ENCODE assay signal across 8 cellular contexts in the genomic region with DNA sequence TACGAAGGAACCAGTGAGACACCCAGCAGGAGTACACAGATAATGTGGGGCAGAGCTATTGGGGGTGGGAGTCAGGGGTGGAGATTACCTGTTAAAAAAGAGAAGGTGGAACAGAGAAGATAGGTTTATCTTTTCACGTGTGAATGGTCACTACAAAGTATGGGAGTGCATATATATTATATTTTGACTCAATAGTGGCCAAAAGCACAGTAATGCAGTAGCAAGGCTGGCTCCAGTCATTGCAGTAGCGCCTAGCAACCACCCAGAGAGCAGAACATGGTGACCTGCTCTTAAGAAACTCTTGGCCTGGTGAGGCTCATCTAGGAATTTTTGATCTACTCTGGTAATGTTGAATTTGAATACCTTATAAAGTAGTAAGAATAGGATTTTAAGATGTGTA. TPM values are rescaled to one million over a fixed set of nuclear protein-coding genes. Genes with fewer than 3 reads are reported as not detected.
DNase-seq lines count a peak whose midpoint lies in the region; ATAC-seq and TF ChIP-seq lines count a peak whose summit lies in the region.

No MANE protein-coding gene starts in this region.

- H3K4me1 Mint-ChIP-seq in activated B cell treated with CpG ODN at 0.5 μM for 24 hours, result peaks cover 20% of the 10 kb centered on the region

- peaks cover 7% of the 10 kb centered on the region for H3K36me3 ChIP-seq in right atrium auricular region
- H3K36me3 ChIP-seq in stomach smooth muscle (ENCODE audit: control insufficient read depth in 2 of 2, insufficient read depth in 2 of 2, low read length in 2 of 2), result peaks cover 0 to 4% of the 10 kb centered on the region in 2 donors

- H3K9me3 ChIP-seq in right atrium auricular region (no peaks in the 10 kb centered on the region), iPS-18c (ENCODE audit: control insufficient read depth, insufficient read depth, low read length) (no peaks in the 10 kb centered on the region), stomach smooth muscle (ENCODE audit: control insufficient read depth in 2 of 2, low read length in 2 of 2) (no peaks in the 10 kb centered on the region)

- H3K27ac Mint-ChIP-seq in activated B cell treated with CpG ODN at 0.5 μM for 24 hours, result no peak overlapping the region

- peak overlapping the region in 1 of 2 donors; percentile 76 for H3K9ac ChIP-seq in stomach smooth muscle (ENCODE audit: low read length in 2 of 2)

- H3K4me1 ChIP-seq in right atrium auricular region (peaks cover 0 to 11% of the 10 kb centered on the region in 2 donors), stomach smooth muscle (ENCODE audit: control insufficient read depth, insufficient read depth, low read length) (peaks cover 11% of the 10 kb centered on the region)

- ATAC-seq in Right ventricle myocardium inferior (no peak), activated B cell treated with CpG ODN at 0.5 μM for 24 hours (ENCODE audit: low read depth) (no peak), HG03439 (IDR thresholded peaks at IDR 0.05; ENCODE audit: unreplicated experiment) (no peak), GM21515 (IDR thresholded peaks at IDR 0.05; ENCODE audit: unreplicated experiment) (no peak)

- H3K4me3 ChIP-seq in right atrium auricular region (peak overlapping the region; percentile 60 to 80), iPS-18c (ENCODE audit: insufficient read depth, low read depth, low read length) (peak overlapping the region; percentile 92), stomach smooth muscle (ENCODE audit: low read length in 2 of 2) (peak overlapping the region; percentile 86 to 93)

- H3K36me3 Mint-ChIP-seq in activated B cell treated with CpG ODN at 0.5 μM for 24 hours (ENCODE audit: low read depth), result peaks cover 21% of the 10 kb centered on the region

- peak overlapping the region; percentile 93 for H3K4me3 Mint-ChIP-seq in activated B cell treated with CpG ODN at 0.5 μM for 24 hours

- DNase-seq in right atrium auricular region (ENCODE audit: low spot score) (no peak), Right ventricle myocardium inferior (ENCODE audit: missing footprints) (no peak), activated B cell treated with CpG ODN at 0.5 μM for 24 hours (no peak), T1000 (lab: John Stamatoyannopoulos, UW) (no peak)

- peaks cover 7% of the 10 kb centered on the region for H3K9me3 Mint-ChIP-seq in activated B cell treated with CpG ODN at 0.5 μM for 24 hours

- CTCF ChIA-PET in activated B cell treated with CpG ODN at 0.5 μM for 24 hours (lab: Charles Lee), result no interaction called here

- intact Hi-C loops in Right ventricle myocardium inferior (cut with DNase I) (loop anchor here (10.0 kb wide), 2 partner anchors 57 to 63 kb away; no protein-coding TSS in a partner anchor), activated B cell treated with CpG ODN at 0.5 μM for 24 hours (cut with micrococcal nuclease) (loop anchor here (2.0 to 5.0 kb wide), 4 partner anchors 31 to 1495 kb away; partner anchors contain the start of genes OSBPL1A and RBBP8)

- TF ChIP-seq CTCF in right atrium auricular region (IDR thresholded peaks at IDR 0.05) (no peak), activated B cell treated with CpG ODN at 0.5 μM for 24 hours (IDR thresholded peaks at IDR 0.05) (no peak)

- peaks cover 18% of the 10 kb centered on the region for H3K27me3 Mint-ChIP-seq in activated B cell treated with CpG ODN at 0.5 μM for 24 hours

- H3K27ac ChIP-seq in right atrium auricular region, result no peak overlapping the region
- no peak overlapping the region for H3K27ac ChIP-seq in stomach smooth muscle (ENCODE audit: low read length)

- POLR2A ChIA-PET in activated B cell treated with CpG ODN at 0.5 μM for 24 hours (lab: Charles Lee), result interaction anchor here (1.5 kb wide), 2 partner anchors 30 to 250 kb away, joined by 7 to 8 read pairs; partner anchors contain the start of gene OSBPL1A

- no peaks in the 10 kb centered on the region for H3K27me3 ChIP-seq in right atrium auricular region
- H3K27me3 ChIP-seq in stomach smooth muscle (ENCODE audit: control insufficient read depth in 1 of 2, insufficient read depth in 2 of 2, low read length in 2 of 2), result peaks cover 2 to 7% of the 10 kb centered on the region in 2 donors

RNA-seq across cellular contexts. Expression of gene IMPACT, which starts 1.0 kb away (rescaled TPM):
- 10 to 100 TPM; 10.9 to 16.9 TPM for total RNA-seq in right atrium auricular region
- 19.8 TPM for total RNA-seq in Right ventricle myocardium inferior
- total RNA-seq in activated B cell treated with CpG ODN at 0.5 μM for 24 hours, result 11.6 and 17.4 TPM in 2 replicates

RNA-seq across cellular contexts. Expression of gene OSBPL1A, which starts 29.9 kb away (rescaled TPM):
- total RNA-seq in right atrium auricular region (10 to 100 TPM; 57.0 to 86.7 TPM), Right ventricle myocardium inferior (78.9 TPM), activated B cell treated with CpG ODN at 0.5 μM for 24 hours (0.80 and 0.81 TPM in 2 replicates)

RNA-seq across cellular contexts. Expression of gene HRH4, which starts 33.0 kb away (rescaled TPM):
- total RNA-seq in right atrium auricular region (not detected), Right ventricle myocardium inferior (0.19 TPM), activated B cell treated with CpG ODN at 0.5 μM for 24 hours (not detected in 2 replicates)

Comparison
In these comparisons a context has a peak if more than half of its experiments do, and no peak if none do; other contexts are left out.
1. RNA of gene OSBPL1A, which starts 29.9 kb away (total RNA-seq): 57.0 to 86.7 TPM in right atrium auricular region and 78.9 TPM in Right ventricle myocardium inferior (single experiment); 0.80 to 0.81 TPM in activated B cell treated with CpG ODN at 0.5 μM for 24 hours; every median in the first group is over 10 times any median in the second.
2. Peak in every context shown above with its lines, with median percentiles within 50 percentile points of each other: H3K4me3 ChIP-seq.